Comparison of ENCODE assay signal across 17 cellular contexts in the genomic region with DNA sequence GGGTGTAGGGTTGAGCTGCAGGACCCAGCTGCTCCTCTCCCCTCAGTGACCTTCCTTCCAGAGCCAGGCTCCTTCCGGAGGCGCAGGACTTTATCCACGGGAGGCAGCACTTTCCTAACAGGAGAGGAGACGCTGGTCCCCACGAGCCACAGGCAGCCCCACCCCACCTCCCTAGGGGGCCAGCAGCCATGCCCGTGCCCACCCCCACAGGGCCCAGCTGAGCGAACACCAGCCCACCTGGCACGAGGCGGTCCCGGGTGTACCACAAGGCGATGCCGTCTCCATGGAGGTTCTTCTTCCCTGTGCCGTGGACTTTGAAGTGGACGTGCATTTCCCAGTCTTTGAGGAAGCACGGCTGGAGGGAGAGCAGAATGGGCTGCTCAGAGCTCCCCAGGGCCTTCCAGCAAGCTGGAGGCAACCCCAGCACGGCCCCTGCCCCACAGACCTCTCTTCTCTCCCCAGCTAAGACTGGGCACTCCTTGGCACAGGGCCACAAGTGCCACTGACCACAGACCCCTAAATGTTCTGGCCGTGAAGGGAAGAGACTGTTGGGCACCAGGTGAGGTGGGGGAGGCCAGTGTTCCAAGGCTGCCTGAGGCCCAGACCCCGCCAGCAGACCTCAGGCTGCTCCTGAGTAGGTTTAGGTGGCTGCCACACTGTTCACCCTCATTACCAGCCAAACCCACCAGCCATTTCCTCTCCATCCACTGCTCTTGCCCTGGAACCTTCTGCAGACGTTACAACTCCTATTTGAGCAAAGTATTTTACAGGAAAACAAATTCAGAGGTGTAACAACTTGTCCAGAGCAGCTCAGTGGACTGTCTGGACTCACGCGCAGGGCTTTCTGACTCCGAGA.
"Had no signal": no experiment of that assay in that cellular context is flagged by ENCODE, and none has a peak within 500 bp of the region (broad histone marks: within the 10 kb centered on the region; RNA-seq: fewer than 3 reads in every experiment).

No MANE protein-coding gene starts in this region.

- H3K27me3 Mint-ChIP-seq: activated B cell treated with CpG ODN at 0.5 μM for 24 hours; activated CD4-positive, alpha-beta T cell treated with anti-CD3 and anti-CD28 coated beads, Interleukin-2, amount 10 ng/mL, durations not matched to agents 24 days and 14 days; activated naive CD8-positive, alpha-beta T cell treated with anti-CD3 and anti-CD28 coated beads, Interleukin-2, amount 50 U/mL, for 24 hours had no signal

- H3K4me3 Mint-ChIP-seq: activated B cell treated with CpG ODN at 0.5 μM for 24 hours; activated CD4-positive, alpha-beta T cell treated with anti-CD3 and anti-CD28 coated beads, Interleukin-2, amount 10 ng/mL, durations not matched to agents 24 days and 14 days; activated naive CD8-positive, alpha-beta T cell treated with anti-CD3 and anti-CD28 coated beads, Interleukin-2, amount 50 U/mL, for 24 hours; activated T-cell treated with anti-CD3 and anti-CD28 coated beads, Interleukin-2, amount 50 U/mL, for 72 hours; neural crest cell; T-helper 1 cell treated with Interleukin-12 subunit alpha and Interleukin-12 subunit beta and Interleukin-4 antibody, amounts not matched to agents 30 μg/mL and 1 μg/mL, for 36 hours had no signal

- H3K9me3 Mint-ChIP-seq: activated B cell treated with CpG ODN at 0.5 μM for 24 hours; activated CD4-positive, alpha-beta T cell treated with anti-CD3 and anti-CD28 coated beads, Interleukin-2, amount 10 ng/mL, durations not matched to agents 24 days and 14 days; activated naive CD8-positive, alpha-beta T cell treated with anti-CD3 and anti-CD28 coated beads, Interleukin-2, amount 50 U/mL, for 24 hours; activated T-cell treated with anti-CD3 and anti-CD28 coated beads, Interleukin-2, amount 50 U/mL, for 72 hours; neural crest cell had no signal

- H3K9me3 ChIP-seq: colonic mucosa, gastrocnemius medialis, heart right ventricle, stomach, thoracic aorta had no signal

- H3K4me3 ChIP-seq: cardiac muscle cell, colonic mucosa, gastrocnemius medialis, heart right ventricle, stomach, thoracic aorta had no signal

- H3K27ac ChIP-seq: cardiac muscle cell, colonic mucosa, gastrocnemius medialis, parathyroid adenoma, thoracic aorta had no signal

- H3K9ac ChIP-seq: parathyroid adenoma had no signal

- ATAC-seq: activated naive CD8-positive, alpha-beta T cell treated with anti-CD3 and anti-CD28 coated beads, Interleukin-2, amount 50 U/mL, for 24 hours; activated T-cell treated with anti-CD3 and anti-CD28 coated beads, Interleukin-2, amount 50 U/mL, for 72 hours; gastrocnemius medialis; heart right ventricle; left ventricle myocardium superior had no signal

- H3K27ac Mint-ChIP-seq: activated B cell treated with CpG ODN at 0.5 μM for 24 hours; activated CD4-positive, alpha-beta T cell treated with anti-CD3 and anti-CD28 coated beads, Interleukin-2, amount 10 ng/mL, durations not matched to agents 24 days and 14 days; activated naive CD8-positive, alpha-beta T cell treated with anti-CD3 and anti-CD28 coated beads, Interleukin-2, amount 50 U/mL, for 24 hours had no signal

- H3K27me3 ChIP-seq: cardiac muscle cell, colonic mucosa, gastrocnemius medialis, heart right ventricle, stomach had no signal

- H3K4me1 ChIP-seq: colonic mucosa, gastrocnemius medialis, parathyroid adenoma had no signal

- DNase-seq: activated B cell treated with CpG ODN at 0.5 μM for 24 hours; activated CD4-positive, alpha-beta T cell treated with anti-CD3 and anti-CD28 coated beads, Interleukin-2, amount 10 ng/mL, durations not matched to agents 24 days and 14 days; activated naive CD8-positive, alpha-beta T cell treated with anti-CD3 and anti-CD28 coated beads, Interleukin-2, amount 50 U/mL, for 24 hours; activated T-cell treated with anti-CD3 and anti-CD28 coated beads, Interleukin-2, amount 50 U/mL, for 72 hours; colonic mucosa; effector CD4-positive, alpha-beta T cell; gastrocnemius medialis; heart right ventricle; left ventricle myocardium superior; retina; stimulated activated CD4-positive, alpha-beta T cell treated with anti-CD3 and anti-CD28 coated beads, Interleukin-4, amount 100 ng/mL, for 4 hours; stomach had no signal
